ENCODE assay signal across 1 cellular context in the genomic region with DNA sequence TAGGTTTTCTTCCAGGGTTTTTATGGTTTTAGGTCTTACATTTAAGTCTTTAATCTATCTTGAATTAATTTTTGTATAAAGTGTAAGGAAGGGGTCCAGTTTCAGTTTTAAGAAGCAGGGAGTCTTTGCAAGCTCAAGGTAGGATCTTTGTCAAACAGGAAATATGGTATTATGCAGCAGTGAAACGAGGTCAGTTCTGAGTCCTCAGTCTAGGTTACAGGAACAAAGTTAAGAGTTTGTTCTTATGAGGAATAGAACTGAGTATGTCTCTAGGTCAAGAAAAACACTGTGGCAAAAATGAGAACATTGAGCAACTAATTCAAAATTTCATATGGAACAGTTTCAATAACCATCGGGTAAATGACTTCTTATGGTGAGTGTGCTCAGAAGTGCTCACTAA.
TF ChIP-seq lines count a peak whose summit lies in the region.

No MANE protein-coding gene starts in this region.

TF ChIP-seq in GM12878, 131 proteins besides CTCF, POLR2A, EP300 and RAD21 (continued from another document):
- TF ChIP-seq, protein P1, sequence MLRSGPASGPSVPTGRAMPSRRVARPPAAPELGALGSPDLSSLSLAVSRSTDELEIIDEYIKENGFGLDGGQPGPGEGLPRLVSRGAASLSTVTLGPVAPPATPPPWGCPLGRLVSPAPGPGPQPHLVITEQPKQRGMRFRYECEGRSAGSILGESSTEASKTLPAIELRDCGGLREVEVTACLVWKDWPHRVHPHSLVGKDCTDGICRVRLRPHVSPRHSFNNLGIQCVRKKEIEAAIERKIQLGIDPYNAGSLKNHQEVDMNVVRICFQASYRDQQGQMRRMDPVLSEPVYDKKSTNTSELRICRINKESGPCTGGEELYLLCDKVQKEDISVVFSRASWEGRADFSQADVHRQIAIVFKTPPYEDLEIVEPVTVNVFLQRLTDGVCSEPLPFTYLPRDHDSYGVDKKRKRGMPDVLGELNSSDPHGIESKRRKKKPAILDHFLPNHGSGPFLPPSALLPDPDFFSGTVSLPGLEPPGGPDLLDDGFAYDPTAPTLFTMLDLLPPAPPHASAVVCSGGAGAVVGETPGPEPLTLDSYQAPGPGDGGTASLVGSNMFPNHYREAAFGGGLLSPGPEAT (IDR thresholded peaks at IDR 0.05; ENCODE audit: low read depth), result no peak
- no peak for TF ChIP-seq NFYA (IDR thresholded peaks at IDR 0.05; ENCODE audit: borderline replicate concordance, low read depth, low read length)
- no peak for TF ChIP-seq PAX8 (IDR thresholded peaks at IDR 0.05)
- TF ChIP-seq ASH2L (IDR thresholded peaks at IDR 0.05; ENCODE audit: borderline replicate concordance, low read depth), result no peak
- TF ChIP-seq LARP7 (IDR thresholded peaks at IDR 0.05), result no peak
- no peak for TF ChIP-seq PML (IDR thresholded peaks at IDR 0.05; ENCODE audit: low read length)
- no peak for TF ChIP-seq SRF (IDR thresholded peaks at IDR 0.05; ENCODE audit: low read depth in 2 of 2, low read length in 2 of 2)
- TF ChIP-seq RBBP5 (conservative IDR thresholded peaks at IDR 0.05), result no peak
- TF ChIP-seq MXI1 (IDR thresholded peaks at IDR 0.05; ENCODE audit: low read depth, low read length), result no peak
- TF ChIP-seq USF2 (IDR thresholded peaks at IDR 0.05; ENCODE audit: borderline replicate concordance, low read depth, low read length), result no peak
